ENCODE assay signal across 20 cellular contexts in the genomic region with DNA sequence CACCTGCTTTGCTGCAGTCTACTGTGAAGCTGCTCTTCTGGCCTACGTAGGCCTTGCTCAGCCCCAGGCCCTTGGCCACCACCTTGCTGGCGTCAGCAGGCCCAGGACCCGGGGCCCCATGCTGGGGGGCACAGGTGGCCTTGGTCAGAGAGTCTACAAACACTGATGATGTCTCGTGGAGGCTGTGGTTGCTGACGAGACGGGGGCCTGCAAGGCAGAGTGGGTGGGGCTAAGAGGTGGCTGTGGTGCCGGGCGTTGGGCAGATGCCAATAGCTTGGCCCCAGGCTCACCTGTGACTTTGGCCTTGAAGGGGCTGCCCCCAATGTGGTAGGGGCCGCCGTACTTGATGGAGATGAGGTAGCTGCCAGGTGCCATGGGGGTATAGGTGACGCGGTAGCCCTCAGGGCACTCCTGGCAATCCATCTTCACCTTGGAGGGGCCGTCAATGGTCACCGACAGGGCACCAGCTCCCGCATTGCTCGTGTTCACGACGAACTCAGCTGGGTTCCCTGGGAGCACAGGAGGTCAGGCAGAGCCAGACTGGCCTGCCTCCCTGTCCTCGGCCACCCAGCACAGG. TPM values are rescaled to one million over a fixed set of nuclear protein-coding genes. Genes with fewer than 3 reads are reported as not detected.
DNase-seq lines count a peak whose midpoint lies in the region; ATAC-seq, FAIRE-seq and TF ChIP-seq lines count a peak whose summit lies in the region.
"Had no signal": no experiment of that assay in that cellular context is flagged by ENCODE, and none has a peak within 500 bp of the region (broad histone marks: within the 10 kb centered on the region; RNA-seq: fewer than 3 reads in every experiment).

No MANE protein-coding gene starts in this region.

- H3K27me3 ChIP-seq in K562 (ENCODE audit: control insufficient read depth in 2 of 2, insufficient read depth in 2 of 2, low read length in 2 of 2) (no peaks in the 10 kb centered on the region), neuronal stem cell (ENCODE audit: control insufficient read depth in 3 of 3, insufficient read depth in 3 of 3, low read depth in 1 of 3, low read length in 3 of 3) (peaks cover 0 to 2% (median 0%) of the 10 kb centered on the region in 3 experiments)

- CTCF ChIA-PET in activated CD4-positive, alpha-beta T cell treated with anti-CD3 and anti-CD28 coated beads, Interleukin-2, amount 10 ng/mL, durations not matched to agents 7 days and 5 days (lab: Charles Lee) = interaction anchor here (1.3 kb wide), 1 partner anchor 24 kb away, joined by 3 read pairs; no protein-coding TSS in a partner anchor
- CTCF ChIA-PET in K562 (lab: Yijun Ruan, JAX; ENCODE audit: low intra/inter-chr PET ratio) = no interaction called here

- no peak overlapping the region for H4K91ac ChIP-seq in neuronal stem cell (ENCODE audit: low read depth, low read length, poor library complexity)

- H3K9me1 ChIP-seq in K562 (ENCODE audit: control insufficient read depth, insufficient read depth, low read length) = no peaks in the 10 kb centered on the region

- ATAC-seq in K562 (no peak), GM21737 (IDR thresholded peaks at IDR 0.05; ENCODE audit: unreplicated experiment) (no peak), HG03442 (IDR thresholded peaks at IDR 0.05; ENCODE audit: unreplicated experiment) (no peak)
- ATAC-seq: Panc1, sciatic nerve had no signal

- peak overlapping the region in 1 of 2 experiments; percentile 4; a peak in 2 of 4 replicates for H3K9ac ChIP-seq in K562 (ENCODE audit: insufficient read depth in 1 of 2, low read depth in 2 of 2, low read length in 2 of 2)
- H3K9ac ChIP-seq in neuronal stem cell (ENCODE audit: low read depth, low read length, poor library complexity) = no peak overlapping the region

- no peak for DNase-seq in activated CD4-positive, alpha-beta T cell treated with anti-CD3 and anti-CD28 coated beads, Interleukin-2, amount 10 ng/mL, durations not matched to agents 7 days and 5 days
- no peak for DNase-seq in activated CD4-positive, alpha-beta T cell treated with anti-CD3 and anti-CD28 coated beads for 4 hours
- no peak for DNase-seq in K562 (ENCODE audit: extremely low read depth in 1 of 4, low spot score in 3 of 4)
- DNase-seq in neuronal stem cell (ENCODE audit: low spot score) = no peak
- DNase-seq in GM19240 (ENCODE audit: insufficient read length, low spot score) = no peak
- DNase-seq: activated CD4-positive, alpha-beta T cell treated with anti-CD3 and anti-CD28 coated beads for 1 hour; stimulated activated naive CD4-positive, alpha-beta T cell; T-helper 1 cell had no signal

- H3K14ac ChIP-seq in neuronal stem cell (ENCODE audit: low read length) = no peak overlapping the region

- peaks cover 64% of the 10 kb centered on the region; the same call in 2 of the 3 replicates for H3K36me3 ChIP-seq in K562 (ENCODE audit: control insufficient read depth, insufficient read depth, low read length)
- H3K36me3 ChIP-seq in neuronal stem cell (replicated peaks in 1 of 2; ENCODE audit: control insufficient read depth in 2 of 2, insufficient read depth in 2 of 2, low read length in 2 of 2) = peaks cover 50 to 63% of the 10 kb centered on the region in 2 donors
- H3K36me3 ChIP-seq: breast epithelium had no signal

- no peaks in the 10 kb centered on the region for H3K79me2 ChIP-seq in K562 (ENCODE audit: control insufficient read depth, insufficient read depth, low read length)

- H3K36me3 Mint-ChIP-seq in activated CD4-positive, alpha-beta T cell treated with anti-CD3 and anti-CD28 coated beads, Interleukin-2, amount 10 ng/mL, durations not matched to agents 7 days and 5 days (ENCODE audit: low read depth) = peaks cover 17% of the 10 kb centered on the region

- TF ChIP-seq RAD21 in K562 (CRISPR knock-in tag; conservative IDR thresholded peaks at IDR 0.05 in 1 of 2, IDR thresholded peaks at IDR 0.05 in 1 of 2) = no peak

- H3K4me1 ChIP-seq in K562 (replicated peaks in 1 of 2; ENCODE audit: control insufficient read depth in 2 of 2, insufficient read depth in 2 of 2, low read length in 2 of 2) = peaks cover 3 to 50% of the 10 kb centered on the region in 2 experiments; a peak in 3 of 5 replicates
- H3K4me1 ChIP-seq in neuronal stem cell (ENCODE audit: control insufficient read depth in 2 of 2, insufficient read depth in 1 of 2, low read depth in 1 of 2, low read length in 2 of 2) = peaks cover 0 to 4% of the 10 kb centered on the region in 2 donors
- H3K4me1 ChIP-seq: breast epithelium had no signal

- H3K27me3 Mint-ChIP-seq in activated CD4-positive, alpha-beta T cell treated with anti-CD3 and anti-CD28 coated beads, Interleukin-2, amount 10 ng/mL, durations not matched to agents 7 days and 5 days = no peaks in the 10 kb centered on the region

- H3K4me3 ChIP-seq in K562 (no peak overlapping the region), neuronal stem cell (ENCODE audit: low read length in 2 of 2) (no peak overlapping the region)
- H3K4me3 ChIP-seq: breast epithelium had no signal

- no peak for TF ChIP-seq EP300 in K562 (IDR thresholded peaks at IDR 0.05; ENCODE audit: low read length)

- no peaks in the 10 kb centered on the region for H3K9me3 Mint-ChIP-seq in activated CD4-positive, alpha-beta T cell treated with anti-CD3 and anti-CD28 coated beads, Interleukin-2, amount 10 ng/mL, durations not matched to agents 7 days and 5 days

- no peak overlapping the region for H2AFZ ChIP-seq in K562 (ENCODE audit: low read depth, low read length)
- no peak overlapping the region for H2AFZ ChIP-seq in neuronal stem cell (ENCODE audit: low read length)

- no peak for FAIRE-seq in K562 (lab: Jason Lieb, UNC)
- FAIRE-seq: endometrium, keratinocyte had no signal

- no TSS peak for BruUV-seq in K562 (replicated peaks; lab: Mats Ljungman, UMichigan)

- no peak overlapping the region for H2BK12ac ChIP-seq in neuronal stem cell (ENCODE audit: low read length)

- no peak overlapping the region for H3K4me3 Mint-ChIP-seq in activated CD4-positive, alpha-beta T cell treated with anti-CD3 and anti-CD28 coated beads, Interleukin-2, amount 10 ng/mL, durations not matched to agents 7 days and 5 days

- no peak overlapping the region for H2BK120ac ChIP-seq in neuronal stem cell (ENCODE audit: low read depth, low read length)

- no peak overlapping the region for H2AK5ac ChIP-seq in neuronal stem cell (ENCODE audit: low read depth, low read length)

- intact Hi-C loops in K562 (cut with micrococcal nuclease) = no loop called here

- POLR2A ChIA-PET in activated CD4-positive, alpha-beta T cell treated with anti-CD3 and anti-CD28 coated beads, Interleukin-2, amount 10 ng/mL, durations not matched to agents 7 days and 5 days (lab: Charles Lee) = no interaction called here
- POLR2A ChIA-PET in K562 (lab: Yijun Ruan, JAX) = interaction anchor here (0.6 to 1.4 kb wide), 7 partner anchors 9 to 677 kb away, joined by 3 to 5 read pairs (median 3); a partner anchor contains a TSS

- no peak for TF ChIP-seq CTCF in K562 (IDR thresholded peaks at IDR 0.05 in 2 of 3, conservative IDR thresholded peaks at IDR 0.05 in 1 of 3; ENCODE audit: insufficient read depth in 2 of 3, low read depth in 1 of 3, low read length in 3 of 3)

- no peak overlapping the region for H3K23ac ChIP-seq in neuronal stem cell (ENCODE audit: low read depth, low read length, poor library complexity)

- H3K79me1 ChIP-seq in neuronal stem cell (ENCODE audit: low read depth, low read length) = peaks cover 3% of the 10 kb centered on the region

- no peak overlapping the region for H3K18ac ChIP-seq in neuronal stem cell (ENCODE audit: low read length)

- 80% methylated on average over 7 of the region's 19 CpGs for WGBS in K562 (ENCODE audit: insufficient coverage, low coverage, missing lambda C conversion rate)
- no CpG with 5 or more reads among the region's 19 CpGs for WGBS in neuronal stem cell (ENCODE audit: extremely low coverage in 2 of 2, insufficient read length in 2 of 2, insufficient replicate concordance in 1 of 2), 2 donors

- in situ Hi-C loops in K562 (cut with MboI) = no loop called here

- no peak overlapping the region for H2BK15ac ChIP-seq in neuronal stem cell (ENCODE audit: low read length)

- no peak overlapping the region for H2BK5ac ChIP-seq in neuronal stem cell (ENCODE audit: low read length)

- peak overlapping the region; percentile 17 for H4K8ac ChIP-seq in neuronal stem cell (ENCODE audit: low read depth, low read length)

- H3K9me3 ChIP-seq in K562 (replicated peaks; ENCODE audit: control insufficient read depth, insufficient read depth, low read depth, low read length) (no peaks in the 10 kb centered on the region), neuronal stem cell (replicated peaks in 1 of 2; ENCODE audit: control insufficient read depth in 2 of 2, insufficient read depth in 1 of 2, low read depth in 1 of 2, low read length in 2 of 2) (no peaks in the 10 kb centered on the region)
- H3K9me3 ChIP-seq: breast epithelium had no signal

- peaks cover 13% of the 10 kb centered on the region for H4K20me1 ChIP-seq in K562 (replicated peaks; ENCODE audit: control insufficient read depth, insufficient read depth, low read length)

- H3K27ac ChIP-seq in K562 (ENCODE audit: extremely low read depth, low read depth, low read length) (no peak overlapping the region), neuronal stem cell (replicated peaks; ENCODE audit: low read length) (no peak overlapping the region)
- H3K27ac ChIP-seq: 22Rv1, breast epithelium, HL-60 had no signal

- H3K4ac ChIP-seq in neuronal stem cell (ENCODE audit: low read length) = no peak overlapping the region

- no peak overlapping the region for H3K4me2 ChIP-seq in K562 (ENCODE audit: insufficient read depth, low read length)
- no peak overlapping the region for H3K4me2 ChIP-seq in neuronal stem cell (ENCODE audit: insufficient read depth, low read length, poor library complexity, severe bottlenecking)

- H3K4me1 Mint-ChIP-seq in activated CD4-positive, alpha-beta T cell treated with anti-CD3 and anti-CD28 coated beads, Interleukin-2, amount 10 ng/mL, durations not matched to agents 7 days and 5 days = peaks cover 52% of the 10 kb centered on the region

- H3K27ac Mint-ChIP-seq in activated CD4-positive, alpha-beta T cell treated with anti-CD3 and anti-CD28 coated beads, Interleukin-2, amount 10 ng/mL, durations not matched to agents 7 days and 5 days = peak overlapping the region; percentile 78

- TF ChIP-seq POLR2A in GM19193 (IDR thresholded peaks at IDR 0.05; ENCODE audit: extremely low read depth, insufficient read depth, insufficient read length) (peak; percentile 22), K562 (conservative IDR thresholded peaks at IDR 0.05) (0 out of 2 replicates have a peak, but pooled peaks have one; percentile 2)

RNA-seq across cellular contexts. Expression of a gene that starts 25.0 kb away (rescaled TPM):
- total RNA-seq in activated CD4-positive, alpha-beta T cell treated with anti-CD3 and anti-CD28 coated beads, Interleukin-2, amount 10 ng/mL, durations not matched to agents 7 days and 5 days = 1,000 to 10,000 TPM; 1,440 to 1,524 TPM
- 432 and 1,364 TPM in 2 replicates for total RNA-seq in K562 (2011; cell fraction: chromatin; rRNA removed; ENCODE audit: low replicate concordance)
- 816 and 818 TPM in 2 replicates for total RNA-seq in K562 (2011; cell fraction: nucleolus; rRNA removed)
- 362 and 459 TPM in 2 replicates for total RNA-seq in K562 (2011; cell fraction: nucleoplasm; rRNA removed)
- total RNA-seq in K562 (2014; rRNA removed) (554 and 803 TPM in 2 replicates), K562 (2014; rRNA removed; fragmentation: Illumina TruSeq; extraction: Trizol) (72.2 and 110 TPM in 2 replicates), K562 (2015; rRNA removed; fragmentation: Illumina TruSeq; extraction: Trizol) (135 and 162 TPM in 2 replicates), K562 (2021) (672 and 735 TPM in 2 replicates)
- polyA plus RNA-seq in K562 (2011; rRNA removed) (86.6 and 165 TPM in 2 replicates), K562 (2014; fragmentation: Illumina TruSeq; extraction: Trizol) (329 and 438 TPM in 2 replicates), K562 (2014; fragmentation: Nextera tagmentation; extraction: Ambion mirVana) (1 to 10 TPM; 6.2 to 6.8 TPM), K562 (2014; rRNA removed) (226 and 245 TPM in 2 replicates)
- polyA plus RNA-seq in K562 (2011; cell fraction: cytosol; rRNA removed) = 122 and 183 TPM in 2 replicates
- 624 and 751 TPM in 2 replicates for polyA plus RNA-seq in K562 (2011; cell fraction: nucleus; rRNA removed)
- polyA plus RNA-seq in K562 (2012) = 392 and 593 TPM in 2 replicates
- polyA minus RNA-seq in K562 (2011; rRNA and poly(A)+ RNA removed) = 249 and 291 TPM in 2 replicates
- 522 and 767 TPM in 2 replicates for polyA minus RNA-seq in K562 (2011; cell fraction: cytosol; rRNA and poly(A)+ RNA removed)
- polyA minus RNA-seq in K562 (2011; cell fraction: nucleus; rRNA and poly(A)+ RNA removed) = 248 and 324 TPM in 2 replicates
- polyA plus RNA-seq in neuronal stem cell (2013, experiment 1 of 2) = 215 TPM
- polyA plus RNA-seq in neuronal stem cell (2013, experiment 2 of 2) = 217 TPM

RNA-seq across cellular contexts. Expression of a gene that starts 29.6 kb away (rescaled TPM):
- 10 to 100 TPM; 52.1 to 59.9 TPM for total RNA-seq in activated CD4-positive, alpha-beta T cell treated with anti-CD3 and anti-CD28 coated beads, Interleukin-2, amount 10 ng/mL, durations not matched to agents 7 days and 5 days
- total RNA-seq in K562 (2011; cell fraction: chromatin; rRNA removed; ENCODE audit: low replicate concordance) = 41.8 and 93.2 TPM in 2 replicates
- total RNA-seq in K562 (2011; cell fraction: nucleolus; rRNA removed) = 88.9 and 97.4 TPM in 2 replicates
- 70.5 and 73.6 TPM in 2 replicates for total RNA-seq in K562 (2011; cell fraction: nucleoplasm; rRNA removed)
- total RNA-seq in K562 (2014; rRNA removed) = 32.9 and 36.2 TPM in 2 replicates
- 37.5 and 38.3 TPM in 2 replicates for total RNA-seq in K562 (2014; rRNA removed; fragmentation: Illumina TruSeq; extraction: Trizol)
- 61.9 and 67.8 TPM in 2 replicates for total RNA-seq in K562 (2015; rRNA removed; fragmentation: Illumina TruSeq; extraction: Trizol)
- 124 and 135 TPM in 2 replicates for total RNA-seq in K562 (2021)
- 77.4 and 81.2 TPM in 2 replicates for polyA plus RNA-seq in K562 (2011; rRNA removed)
- 100.0 and 121 TPM in 2 replicates for polyA plus RNA-seq in K562 (2011; cell fraction: cytosol; rRNA removed)
- polyA plus RNA-seq in K562 (2011; cell fraction: nucleus; rRNA removed) = 238 and 242 TPM in 2 replicates
- 125 and 134 TPM in 2 replicates for polyA plus RNA-seq in K562 (2012)
- polyA plus RNA-seq in K562 (2014; fragmentation: Illumina TruSeq; extraction: Trizol) = 177 and 206 TPM in 2 replicates
- 1 to 10 TPM; 2.3 to 3.1 TPM for polyA plus RNA-seq in K562 (2014; fragmentation: Nextera tagmentation; extraction: Ambion mirVana)
- 86.7 and 110 TPM in 2 replicates for polyA plus RNA-seq in K562 (2014; rRNA removed)
- 24.0 and 43.3 TPM in 2 replicates for polyA minus RNA-seq in K562 (2011; rRNA and poly(A)+ RNA removed)
- 51.3 and 57.9 TPM in 2 replicates for polyA minus RNA-seq in K562 (2011; cell fraction: cytosol; rRNA and poly(A)+ RNA removed)
- polyA minus RNA-seq in K562 (2011; cell fraction: nucleus; rRNA and poly(A)+ RNA removed) = 28.5 and 40.8 TPM in 2 replicates
- polyA plus RNA-seq in neuronal stem cell (2013, experiment 1 of 2) = 55.3 TPM
- 56.6 TPM for polyA plus RNA-seq in neuronal stem cell (2013, experiment 2 of 2)

RNA-seq across cellular contexts. Expression of a gene that starts 48.7 kb away (rescaled TPM):
- total RNA-seq in activated CD4-positive, alpha-beta T cell treated with anti-CD3 and anti-CD28 coated beads, Interleukin-2, amount 10 ng/mL, durations not matched to agents 7 days and 5 days = 1,000 to 10,000 TPM; 1,884 to 2,727 TPM
- 652 and 1,355 TPM in 2 replicates for total RNA-seq in K562 (2011; cell fraction: chromatin; rRNA removed; ENCODE audit: low replicate concordance)
- total RNA-seq in K562 (2011; cell fraction: nucleolus; rRNA removed) = 1,356 and 1,561 TPM in 2 replicates
- 1,670 and 2,786 TPM in 2 replicates for total RNA-seq in K562 (2011; cell fraction: nucleoplasm; rRNA removed)
- 4,111 and 4,705 TPM in 2 replicates for total RNA-seq in K562 (2014; rRNA removed)
- total RNA-seq in K562 (2014; rRNA removed; fragmentation: Illumina TruSeq; extraction: Trizol) = 3,682 and 4,010 TPM in 2 replicates
- total RNA-seq in K562 (2015; rRNA removed; fragmentation: Illumina TruSeq; extraction: Trizol) = 3,735 and 3,774 TPM in 2 replicates
- 4,299 and 4,408 TPM in 2 replicates for total RNA-seq in K562 (2021)
- 5,297 and 6,545 TPM in 2 replicates for polyA plus RNA-seq in K562 (2011; rRNA removed)
- 7,052 and 10,074 TPM in 2 replicates for polyA plus RNA-seq in K562 (2011; cell fraction: cytosol; rRNA removed)
- 3,562 and 5,028 TPM in 2 replicates for polyA plus RNA-seq in K562 (2011; cell fraction: nucleus; rRNA removed)
- 5,208 and 8,851 TPM in 2 replicates for polyA plus RNA-seq in K562 (2012)
- 6,119 and 7,432 TPM in 2 replicates for polyA plus RNA-seq in K562 (2014; fragmentation: Illumina TruSeq; extraction: Trizol)
- 1,000 to 10,000 TPM; 5,014 to 7,600 TPM for polyA plus RNA-seq in K562 (2014; fragmentation: Nextera tagmentation; extraction: Ambion mirVana)
- 6,193 and 7,323 TPM in 2 replicates for polyA plus RNA-seq in K562 (2014; rRNA removed)
- polyA minus RNA-seq in K562 (2011; rRNA and poly(A)+ RNA removed) = 1,451 and 1,523 TPM in 2 replicates
- polyA minus RNA-seq in K562 (2011; cell fraction: cytosol; rRNA and poly(A)+ RNA removed) = 1,578 and 1,804 TPM in 2 replicates
- 368 and 622 TPM in 2 replicates for polyA minus RNA-seq in K562 (2011; cell fraction: nucleus; rRNA and poly(A)+ RNA removed)
- polyA plus RNA-seq in neuronal stem cell (2013, experiment 1 of 2) = 4,532 TPM
- polyA plus RNA-seq in neuronal stem cell (2013, experiment 2 of 2) = 4,365 TPM

RNA-seq across cellular contexts. Expression of a gene that starts 53.9 kb away (rescaled TPM):
- 1 to 10 TPM; 4.2 to 5.2 TPM for total RNA-seq in activated CD4-positive, alpha-beta T cell treated with anti-CD3 and anti-CD28 coated beads, Interleukin-2, amount 10 ng/mL, durations not matched to agents 7 days and 5 days
- total RNA-seq in K562 (2011; cell fraction: chromatin; rRNA removed; ENCODE audit: low replicate concordance) = not detected in 2 replicates
- total RNA-seq in K562 (2011; cell fraction: nucleolus; rRNA removed) = not detected in 2 replicates
- 0.66 TPM in 1 of 2 replicates, not detected in the other for total RNA-seq in K562 (2011; cell fraction: nucleoplasm; rRNA removed)
- total RNA-seq in K562 (2014; rRNA removed) (0.54 and 0.61 TPM in 2 replicates), K562 (2014; rRNA removed; fragmentation: Illumina TruSeq; extraction: Trizol) (0.29 and 0.44 TPM in 2 replicates), K562 (2015; rRNA removed; fragmentation: Illumina TruSeq; extraction: Trizol) (0.19 and 0.29 TPM in 2 replicates), K562 (2021) (0.35 and 0.51 TPM in 2 replicates)
- polyA plus RNA-seq in K562 (2011; rRNA removed) (0.18 and 0.64 TPM in 2 replicates), K562 (2014; fragmentation: Illumina TruSeq; extraction: Trizol) (0.51 and 0.71 TPM in 2 replicates), K562 (2014; fragmentation: Nextera tagmentation; extraction: Ambion mirVana) (under 1 TPM; 0.18 to 0.71 TPM), K562 (2014; rRNA removed) (0.38 and 0.62 TPM in 2 replicates)
- 0.37 and 0.66 TPM in 2 replicates for polyA plus RNA-seq in K562 (2011; cell fraction: cytosol; rRNA removed)
- polyA plus RNA-seq in K562 (2011; cell fraction: nucleus; rRNA removed) = 0.10 and 0.21 TPM in 2 replicates
- 0.52 and 2.2 TPM in 2 replicates for polyA plus RNA-seq in K562 (2012)
- polyA minus RNA-seq in K562 (2011; rRNA and poly(A)+ RNA removed) = 0.14 and 0.45 TPM in 2 replicates
- not detected in 2 replicates for polyA minus RNA-seq in K562 (2011; cell fraction: cytosol; rRNA and poly(A)+ RNA removed)
- polyA minus RNA-seq in K562 (2011; cell fraction: nucleus; rRNA and poly(A)+ RNA removed) = 0.67 TPM in 1 of 2 replicates, not detected in the other
- polyA plus RNA-seq in neuronal stem cell (2013, experiment 1 of 2) = 2.4 TPM
- polyA plus RNA-seq in neuronal stem cell (2013, experiment 2 of 2) = 2.1 TPM
- total RNA-seq: myocyte, NCI-H460 had no signal
- polyA plus RNA-seq: keratinocyte had no signal

RNA-seq across cellular contexts. Expression of a gene that starts 54.5 kb away (rescaled TPM):
- total RNA-seq in activated CD4-positive, alpha-beta T cell treated with anti-CD3 and anti-CD28 coated beads, Interleukin-2, amount 10 ng/mL, durations not matched to agents 7 days and 5 days = not detected
- total RNA-seq in K562 (2011; cell fraction: chromatin; rRNA removed; ENCODE audit: low replicate concordance) = not detected in 2 replicates
- total RNA-seq in K562 (2011; cell fraction: nucleolus; rRNA removed) = not detected in 2 replicates
- not detected in 2 replicates for total RNA-seq in K562 (2011; cell fraction: nucleoplasm; rRNA removed)
- 0.08 TPM in 1 of 2 replicates, not detected in the other for total RNA-seq in K562 (2014; rRNA removed)
- total RNA-seq in K562 (2014; rRNA removed; fragmentation: Illumina TruSeq; extraction: Trizol) = not detected in 2 replicates
- total RNA-seq in K562 (2015; rRNA removed; fragmentation: Illumina TruSeq; extraction: Trizol) = not detected in 2 replicates
- total RNA-seq in K562 (2021) = not detected in 2 replicates
- not detected in 2 replicates for polyA plus RNA-seq in K562 (2011; rRNA removed)
- not detected in 2 replicates for polyA plus RNA-seq in K562 (2011; cell fraction: cytosol; rRNA removed)
- polyA plus RNA-seq in K562 (2011; cell fraction: nucleus; rRNA removed) = not detected in 2 replicates
- not detected in 2 replicates for polyA plus RNA-seq in K562 (2012)
- not detected in 2 replicates for polyA plus RNA-seq in K562 (2014; fragmentation: Illumina TruSeq; extraction: Trizol)
- not detected for polyA plus RNA-seq in K562 (2014; fragmentation: Nextera tagmentation; extraction: Ambion mirVana)
- polyA plus RNA-seq in K562 (2014; rRNA removed) = not detected in 2 replicates
- not detected in 2 replicates for polyA minus RNA-seq in K562 (2011; rRNA and poly(A)+ RNA removed)
- polyA minus RNA-seq in K562 (2011; cell fraction: cytosol; rRNA and poly(A)+ RNA removed) = not detected in 2 replicates
- not detected in 2 replicates for polyA minus RNA-seq in K562 (2011; cell fraction: nucleus; rRNA and poly(A)+ RNA removed)
- not detected for polyA plus RNA-seq in neuronal stem cell (2013, experiment 1 of 2)
- not detected for polyA plus RNA-seq in neuronal stem cell (2013, experiment 2 of 2)
- total RNA-seq: breast epithelium, myocyte, NCI-H460, sciatic nerve had no signal
- polyA plus RNA-seq: keratinocyte had no signal
